In genomic region chr14:102146423-102146822, GRCh38 we compare ENCODE assay signal across 20 cellular contexts.
"Had no signal": no experiment of that assay in that cellular context is flagged by ENCODE, and none has a peak within 500 bp of the region (broad histone marks: within the 10 kb centered on the region; RNA-seq: fewer than 3 reads in every experiment).

No MANE protein-coding gene starts in this region.

- H3K36me3 ChIP-seq: tibial nerve had no signal

- DNase-seq: cerebellar nuclear complex; effector memory CD8-positive, alpha-beta T cell; esophagus squamous epithelium; foreskin fibroblast; glutamatergic neuron; kidney; left colon; left ventricle myocardium superior; mesenchymal stem cell; naive B cell; stimulated activated CD4-positive, alpha-beta T cell treated with anti-CD3 and anti-CD28 coated beads, Interleukin-2, amount 100 ng/mL, for 24 hours; stimulated activated CD4-positive, alpha-beta T cell treated with anti-CD3 and anti-CD28 coated beads, Interleukin-4, amount 100 ng/mL, for 4 hours; stimulated activated naive CD8-positive, alpha-beta T cell treated with anti-CD3 and anti-CD28 coated beads, Interleukin-15, amount 100 ng/mL, for 72 hours; testis had no signal

- H3K4me3 Mint-ChIP-seq: dendritic cell treated with granulocyte-macrophage colony-stimulating factor and Interleukin-4, amounts not matched to agents 40 ng/mL and 50 ng/mL, for 4 days; effector memory CD8-positive, alpha-beta T cell; stimulated activated naive CD8-positive, alpha-beta T cell treated with anti-CD3 and anti-CD28 coated beads, Interleukin-15, amount 100 ng/mL, for 72 hours had no signal

- H3K27me3 Mint-ChIP-seq: dendritic cell treated with granulocyte-macrophage colony-stimulating factor and Interleukin-4, amounts not matched to agents 40 ng/mL and 50 ng/mL, for 4 days; effector memory CD8-positive, alpha-beta T cell; naive B cell; stimulated activated naive CD8-positive, alpha-beta T cell treated with anti-CD3 and anti-CD28 coated beads, Interleukin-15, amount 100 ng/mL, for 72 hours had no signal

- H3K4me3 ChIP-seq: esophagus squamous epithelium, gastroesophageal sphincter, lung, skin epidermis, testis, tibial nerve had no signal

- H3K27me3 ChIP-seq: esophagus squamous epithelium, gastroesophageal sphincter, neutrophil, testis, tibial nerve had no signal

- H3K9me3 ChIP-seq: esophagus squamous epithelium, gastroesophageal sphincter, neutrophil, testis, tibial nerve had no signal

- H3K9me3 Mint-ChIP-seq: dendritic cell treated with granulocyte-macrophage colony-stimulating factor and Interleukin-4, amounts not matched to agents 40 ng/mL and 50 ng/mL, for 4 days; effector memory CD8-positive, alpha-beta T cell; naive B cell; stimulated activated naive CD8-positive, alpha-beta T cell treated with anti-CD3 and anti-CD28 coated beads, Interleukin-15, amount 100 ng/mL, for 72 hours had no signal
